In the genomic region with DNA sequence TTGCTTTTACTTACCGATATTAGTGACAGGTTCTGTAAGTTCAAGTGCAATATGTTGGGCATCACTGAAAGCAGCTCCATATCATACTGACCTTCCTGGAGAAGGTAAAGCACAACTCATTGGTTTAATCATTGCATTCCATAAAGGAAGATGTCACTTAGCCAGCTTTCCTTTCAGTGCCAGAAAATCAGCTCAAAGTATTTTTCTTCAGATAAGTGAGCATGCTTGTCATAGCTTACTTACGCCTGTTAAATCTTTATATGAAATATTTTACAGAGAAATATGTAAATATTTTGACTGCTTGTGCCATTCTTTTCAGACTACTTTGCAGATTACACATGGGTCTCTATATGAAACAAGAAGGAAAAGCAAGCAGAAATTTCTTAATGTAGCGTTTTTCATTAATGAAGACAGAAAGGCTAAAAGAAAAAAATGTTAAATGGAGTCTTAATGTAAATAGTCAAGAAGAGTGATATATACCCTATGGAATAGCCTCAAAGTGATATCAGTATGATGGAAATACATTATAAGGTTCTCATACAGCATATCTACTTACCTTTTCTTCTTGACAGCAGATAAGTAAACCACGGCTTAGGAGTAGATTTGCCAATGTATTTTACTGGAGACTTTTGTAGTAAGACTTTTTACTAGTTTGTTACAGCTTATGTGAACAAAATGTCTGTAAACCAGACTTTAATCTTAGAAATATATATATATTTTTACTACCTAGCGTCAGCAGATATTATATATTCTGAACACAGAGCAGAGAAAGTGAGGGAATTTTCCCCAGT, we compare ENCODE assay signal across 16 cellular contexts.
DNase-seq lines count a peak whose midpoint lies in the region; ATAC-seq and TF ChIP-seq lines count a peak whose summit lies in the region.
"Had no signal": no experiment of that assay in that cellular context is flagged by ENCODE, and none has a peak within 500 bp of the region (broad histone marks: within the 10 kb centered on the region; RNA-seq: fewer than 3 reads in every experiment).

No MANE protein-coding gene starts in this region.

- no peak overlapping the region for H2AK5ac ChIP-seq in mesendoderm (ENCODE audit: low read length)

- H3K18ac ChIP-seq in mesendoderm (ENCODE audit: low read length), result no peak overlapping the region

- H3K4me2 ChIP-seq in mesendoderm (ENCODE audit: low read length), result no peak overlapping the region

- no peak overlapping the region for H2BK15ac ChIP-seq in mesendoderm (replicated peaks; ENCODE audit: low read depth)

- no peaks in the 10 kb centered on the region for H3K9me3 ChIP-seq in Panc1 (ENCODE audit: control insufficient read depth, insufficient read depth, low read depth, low read length)
- H3K9me3 ChIP-seq: esophagus squamous epithelium, prostate gland, uterus had no signal

- WGBS in mesendoderm (ENCODE audit: extremely low coverage, insufficient coverage, low lambda C conversion rate), result no CpG with 5 or more reads among the region's 5 CpGs

- no TSS peak for BruUV-seq in Panc1 (replicated peaks; lab: Mats Ljungman, UMichigan)

- H3K4me1 ChIP-seq in Panc1 (ENCODE audit: control insufficient read depth, insufficient read depth, low read length), result no peaks in the 10 kb centered on the region
- H3K4me1 ChIP-seq in mesendoderm (ENCODE audit: control insufficient read depth, low read depth, low read length), result peaks cover 3% of the 10 kb centered on the region
- H3K4me1 ChIP-seq: esophagus squamous epithelium, prostate gland, uterus had no signal

- in situ Hi-C loops in Panc1 (cut with HindIII; ENCODE audit: low pct_unique_long_range_greater_than_20kb, low sequenced_read_pairs), result no loop called here

- H2BK5ac ChIP-seq in mesendoderm (ENCODE audit: low read length), result no peak overlapping the region

- no peak overlapping the region for H3K23ac ChIP-seq in mesendoderm (ENCODE audit: low read length)

- H3K79me2 ChIP-seq in mesendoderm (ENCODE audit: control insufficient read depth, insufficient read depth, low read length), result no peaks in the 10 kb centered on the region

- no peak overlapping the region for H3K27ac ChIP-seq in Panc1 (ENCODE audit: low read length)
- peak overlapping the region; percentile 65 for H3K27ac ChIP-seq in epithelial cell of prostate
- H3K27ac ChIP-seq in mesendoderm (ENCODE audit: low read depth, low read length), result no peak overlapping the region
- H3K27ac ChIP-seq: esophagus squamous epithelium, prostate gland, uterus had no signal

- no peak overlapping the region for H4K8ac ChIP-seq in mesendoderm (ENCODE audit: low read depth, low read length)

- POLR2A ChIA-PET in Panc1 (lab: Charles Lee), result no interaction called here

- no peaks in the 10 kb centered on the region for H3K79me1 ChIP-seq in mesendoderm (ENCODE audit: low read length)

- intact Hi-C loops in Panc1 (cut with micrococcal nuclease; ENCODE audit: unreplicated experiment), result no loop called here

- DNase-seq in EH (ENCODE audit: low read depth) (peak; percentile 93), Panc1 (ENCODE audit: low read depth, low spot score) (no peak), epithelial cell of prostate (ENCODE audit: low read depth, low spot score) (no peak), pulmonary artery endothelial cell (ENCODE audit: low read depth, low spot score) (peak; percentile 66), NCI-H146 treated with DMSO at 0.1 percent for 48 hours (lab: John Stamatoyannopoulos, UW; ENCODE audit: unreplicated experiment) (no peak), mesendoderm (no peak)
- DNase-seq: CD4-positive, alpha-beta T cell; esophagus squamous epithelium; H7; NCI-H2081 treated with DMSO at 0.1 percent for 48 hours; uterus had no signal

- H3K27me3 ChIP-seq in Panc1 (ENCODE audit: control insufficient read depth, insufficient read depth, low read length) (no peaks in the 10 kb centered on the region), mesendoderm (ENCODE audit: insufficient read depth, low read length, poor library complexity) (no peaks in the 10 kb centered on the region)
- H3K27me3 ChIP-seq: esophagus squamous epithelium, uterus had no signal

- CTCF ChIA-PET in Panc1 (lab: Charles Lee), result no interaction called here

- no peak overlapping the region for H3K4me3 ChIP-seq in Panc1 (ENCODE audit: low read depth in 2 of 2, low read length in 2 of 2)
- H3K4me3 ChIP-seq in mesendoderm (ENCODE audit: low read length), result no peak overlapping the region
- H3K4me3 ChIP-seq: esophagus squamous epithelium, prostate gland, uterus had no signal

- no peak overlapping the region for H3K4ac ChIP-seq in mesendoderm (ENCODE audit: low read depth, low read length)

- H3K9ac ChIP-seq in mesendoderm (ENCODE audit: low read length), result no peak overlapping the region

- H3K56ac ChIP-seq in mesendoderm (ENCODE audit: low read length), result no peak overlapping the region

- H2BK120ac ChIP-seq in mesendoderm (ENCODE audit: low read depth, low read length), result no peak overlapping the region

- no peak for TF ChIP-seq CTCF in Panc1 (IDR thresholded peaks at IDR 0.05)

- no peaks in the 10 kb centered on the region for H3K36me3 ChIP-seq in Panc1 (ENCODE audit: control insufficient read depth, insufficient read depth, low read length)
- no peaks in the 10 kb centered on the region for H3K36me3 ChIP-seq in mesendoderm (ENCODE audit: control insufficient read depth, insufficient read depth, low read length)
- H3K36me3 ChIP-seq: esophagus squamous epithelium, prostate gland, uterus had no signal

- ATAC-seq in Panc1 (0 out of 2 replicates have a peak, but pooled peaks have one; percentile 34), GM19467 (IDR thresholded peaks at IDR 0.05; ENCODE audit: unreplicated experiment) (no peak), HG03432 (IDR thresholded peaks at IDR 0.05; ENCODE audit: unreplicated experiment) (no peak)
- ATAC-seq: activated naive CD4-positive, alpha-beta T cell treated with anti-CD3 and anti-CD28 coated beads, Interleukin-2, amount 50 U/mL, for 72 hours; WTC11 had no signal

- no peak overlapping the region for H4K5ac ChIP-seq in mesendoderm (ENCODE audit: low read length)

Comparison
In these comparisons a context has a peak if more than half of its experiments do, and no peak if none do; other contexts are left out.
1. DNase-seq: peak in EH (single experiment) and pulmonary artery endothelial cell (single experiment); none in Panc1 (single experiment), epithelial cell of prostate (single experiment), NCI-H146 treated with DMSO at 0.1 percent for 48 hours (single experiment) and mesendoderm (single experiment).